In the genomic region with DNA sequence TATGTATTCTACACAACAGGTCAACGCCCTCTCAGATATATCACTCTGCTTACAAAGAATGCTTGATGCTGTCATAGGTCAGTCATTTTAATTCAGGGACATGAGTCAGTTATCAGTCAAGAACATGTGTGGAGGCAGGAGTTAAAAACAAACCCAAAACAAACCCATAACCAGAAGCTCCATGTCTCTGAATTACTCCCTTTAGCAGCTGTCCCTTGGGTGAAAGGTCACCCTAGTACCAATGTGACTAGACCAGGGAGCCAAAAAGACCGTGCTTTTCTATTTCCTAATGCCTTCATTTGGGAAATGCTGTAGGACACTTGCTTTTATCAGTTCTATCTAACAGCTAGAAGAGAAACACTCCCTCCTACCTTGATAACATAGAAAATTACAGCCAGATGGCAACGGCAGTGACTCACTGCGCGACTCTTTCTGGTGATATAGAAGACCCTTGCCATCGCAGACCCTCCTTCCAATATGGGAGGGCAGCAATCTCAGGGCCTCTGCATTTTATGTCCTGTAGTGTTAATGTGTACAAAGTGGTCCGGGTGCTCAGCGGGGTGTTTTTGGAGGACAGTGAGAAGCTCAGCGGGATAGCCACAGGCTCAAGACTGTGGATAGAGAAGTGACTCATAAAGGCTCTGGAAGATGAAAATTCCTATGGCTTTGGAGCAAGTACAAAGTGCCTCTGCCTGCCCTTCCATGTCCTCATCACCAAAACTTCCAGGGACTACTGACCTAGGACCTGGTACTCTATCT, we compare ENCODE assay signal across 11 cellular contexts. TPM values are rescaled to one million over a fixed set of nuclear protein-coding genes. Genes with fewer than 3 reads are reported as not detected.
DNase-seq lines count a peak whose midpoint lies in the region; ATAC-seq, FAIRE-seq and TF ChIP-seq lines count a peak whose summit lies in the region.
"Had no signal": no experiment of that assay in that cellular context is flagged by ENCODE, and none has a peak within 500 bp of the region (broad histone marks: within the 10 kb centered on the region; RNA-seq: fewer than 3 reads in every experiment).

No MANE protein-coding gene starts in this region.

- peaks cover 4 to 20% of the 10 kb centered on the region in 2 donors for H3K36me3 ChIP-seq in kidney (ENCODE audit: control insufficient read depth in 1 of 2, insufficient read depth in 2 of 2, low read length in 2 of 2)

- no peaks in the 10 kb centered on the region for H3K27me3 Mint-ChIP-seq in CD4-positive, alpha-beta T cell

- no peak overlapping the region for H3K27ac ChIP-seq in kidney (ENCODE audit: low read depth in 2 of 2, low read length in 2 of 2)
- H3K27ac ChIP-seq in CD4-positive, alpha-beta T cell (ENCODE audit: low read depth, low read length): no peak overlapping the region

- H3K9me3 ChIP-seq in kidney (ENCODE audit: control insufficient read depth in 1 of 2, low read length in 2 of 2): no peaks in the 10 kb centered on the region
- no peaks in the 10 kb centered on the region for H3K9me3 ChIP-seq in CD4-positive, alpha-beta T cell (ENCODE audit: control insufficient read depth, low read length)
- H3K9me3 ChIP-seq: spleen, tibial artery had no signal

- FAIRE-seq in kidney (lab: Jason Lieb, UNC): no peak

- POLR2A ChIA-PET in CD4-positive, alpha-beta T cell (lab: Charles Lee): no interaction called here

- no peaks in the 10 kb centered on the region for H3K4me1 ChIP-seq in kidney (ENCODE audit: control insufficient read depth in 1 of 2, insufficient read depth in 1 of 2, low read depth in 1 of 2, low read length in 2 of 2)

- intact Hi-C loops in kidney (cut with DNase I): no loop called here
- intact Hi-C loops in CD4-positive, alpha-beta T cell (cut with DNase I, micrococcal nuclease): no loop called here

- no peaks in the 10 kb centered on the region for H3K27me3 ChIP-seq in CD4-positive, alpha-beta T cell (ENCODE audit: control insufficient read depth, insufficient read depth, low read length)
- H3K27me3 ChIP-seq: tibial artery had no signal

- H3K4me3 Mint-ChIP-seq in CD4-positive, alpha-beta T cell: no peak overlapping the region
- H3K4me3 Mint-ChIP-seq: activated T-cell treated with anti-CD3 and anti-CD28 coated beads, Interleukin-2, amount 50 U/mL, for 72 hours had no signal

- H3K4me3 ChIP-seq in choroid plexus epithelial cell (ENCODE audit: low read depth, low read length): no peak overlapping the region
- no peak overlapping the region for H3K4me3 ChIP-seq in kidney (ENCODE audit: low read length in 2 of 2)
- H3K4me3 ChIP-seq: spleen, tibial artery had no signal

- no peaks in the 10 kb centered on the region for H3K36me3 Mint-ChIP-seq in CD4-positive, alpha-beta T cell (ENCODE audit: low read depth)

- TF ChIP-seq CTCF in choroid plexus epithelial cell (conservative IDR thresholded peaks at IDR 0.05; ENCODE audit: low read depth, low read length): no peak
- TF ChIP-seq CTCF in kidney (IDR thresholded peaks at IDR 0.05; ENCODE audit: borderline replicate concordance, extremely low read depth, insufficient read depth): no peak
- no peak for TF ChIP-seq CTCF in CD4-positive, alpha-beta T cell (IDR thresholded peaks at IDR 0.05)

- ATAC-seq in CD4-positive, alpha-beta T cell (ENCODE audit: poor library complexity): no peak

- no peaks in the 10 kb centered on the region for H3K4me1 Mint-ChIP-seq in CD4-positive, alpha-beta T cell (ENCODE audit: low read depth)

- DNase-seq in AG08396 (ENCODE audit: low spot score) (peak; percentile 57), NCI-H2227 (lab: John Stamatoyannopoulos, UW; ENCODE audit: unreplicated experiment) (peak; percentile 29), choroid plexus epithelial cell (ENCODE audit: low read depth) (peak; percentile 82), lung microvascular endothelial cell (ENCODE audit: low read depth in 2 of 2) (peak; percentile 53 to 95), T1000 (lab: John Stamatoyannopoulos, UW) (no peak), kidney (no peak), LoVo (ENCODE audit: low spot score) (no peak)
- no peak for DNase-seq in CD4-positive, alpha-beta T cell
- DNase-seq: activated T-cell treated with anti-CD3 and anti-CD28 coated beads, Interleukin-2, amount 50 U/mL, for 72 hours; spleen; tibial artery had no signal

- CTCF ChIA-PET in CD4-positive, alpha-beta T cell (lab: Charles Lee): no interaction called here

- no peak overlapping the region for H3K27ac Mint-ChIP-seq in CD4-positive, alpha-beta T cell
- H3K27ac Mint-ChIP-seq: activated T-cell treated with anti-CD3 and anti-CD28 coated beads, Interleukin-2, amount 50 U/mL, for 72 hours had no signal

- no peaks in the 10 kb centered on the region for H3K9me3 Mint-ChIP-seq in CD4-positive, alpha-beta T cell
- H3K9me3 Mint-ChIP-seq: activated T-cell treated with anti-CD3 and anti-CD28 coated beads, Interleukin-2, amount 50 U/mL, for 72 hours had no signal

- H3K9ac ChIP-seq in kidney (ENCODE audit: low read length in 2 of 2): no peak overlapping the region

RNA-seq across cellular contexts. Expression of a gene that starts 24.8 kb away (rescaled TPM):
- total RNA-seq in lung microvascular endothelial cell (not detected in 2 replicates), kidney (not detected)
- polyA plus RNA-seq in kidney (ENCODE audit: insufficient read depth, low read depth, low replicate concordance): not detected
- not detected for total RNA-seq in CD4-positive, alpha-beta T cell
- total RNA-seq: activated T-cell treated with anti-CD3 and anti-CD28 coated beads, Interleukin-2, amount 50 U/mL, for 72 hours; spleen had no signal
- polyA plus RNA-seq: spleen had no signal

Comparison
In these comparisons a context has a peak if more than half of its experiments do, and no peak if none do; other contexts are left out.
1. DNase-seq: peak in AG08396 (single experiment), NCI-H2227 (single experiment), choroid plexus epithelial cell (single experiment) and lung microvascular endothelial cell (2 of 2); none in T1000 (single experiment), kidney (single experiment), CD4-positive, alpha-beta T cell (0 of 10) and LoVo (single experiment).